8 cellular contexts compared by ENCODE assay signal in genomic region chr16:85253127-85253941, GRCh38.
DNase-seq lines count a peak whose midpoint lies in the region; ATAC-seq and TF ChIP-seq lines count a peak whose summit lies in the region.

No MANE protein-coding gene starts in this region.

- H4K20me1 ChIP-seq in BLaER1: no peaks in the 10 kb centered on the region

- H3K9me3 ChIP-seq in BLaER1: no peaks in the 10 kb centered on the region
- no peaks in the 10 kb centered on the region for H3K9me3 ChIP-seq in Panc1 (ENCODE audit: control insufficient read depth, insufficient read depth, low read depth, low read length)
- H3K9me3 ChIP-seq in prostate gland: no peaks in the 10 kb centered on the region
- no peaks in the 10 kb centered on the region for H3K9me3 ChIP-seq in aorta (ENCODE audit: control insufficient read depth, low read length)

- H3K27ac ChIP-seq in BLaER1 (peak overlapping the region; percentile 48; the same call in 1 of the 2 replicates), Panc1 (ENCODE audit: low read length) (no peak overlapping the region), prostate gland (no peak overlapping the region), aorta (ENCODE audit: low read depth in 1 of 2, low read length in 2 of 2) (no peak overlapping the region)

- ATAC-seq in GM21737 (IDR thresholded peaks at IDR 0.05; ENCODE audit: unreplicated experiment) (peak; percentile 53), Panc1 (peak; percentile 92), aorta (ENCODE audit: low FRiP score) (peak; percentile 73)

- no peak for TF ChIP-seq POLR2A in prostate gland (IDR thresholded peaks at IDR 0.05)

- POLR2A ChIA-PET in Panc1 (lab: Charles Lee): no interaction called here

- H3K36me3 ChIP-seq in BLaER1 (no peaks in the 10 kb centered on the region), Panc1 (ENCODE audit: control insufficient read depth, insufficient read depth, low read length) (no peaks in the 10 kb centered on the region), prostate gland (no peaks in the 10 kb centered on the region), aorta (ENCODE audit: control insufficient read depth in 1 of 2, insufficient read depth in 2 of 2, low read length in 1 of 2) (no peaks in the 10 kb centered on the region)

- H3K4me2 ChIP-seq in BLaER1: peak overlapping the region; percentile 89

- 56% methylated on average over 20 of the region's 20 CpGs for WGBS in prostate gland
- WGBS in aorta, 2 donors: 45 to 64% methylated on average over 16 to 20 of the region's 20 CpGs

- H3K4me1 ChIP-seq in BLaER1 (peaks cover 94% of the 10 kb centered on the region), Panc1 (ENCODE audit: control insufficient read depth, insufficient read depth, low read length) (no peaks in the 10 kb centered on the region), prostate gland (replicated peaks) (no peaks in the 10 kb centered on the region), aorta (ENCODE audit: control insufficient read depth in 1 of 2, insufficient read depth in 2 of 2, low read length in 2 of 2) (no peaks in the 10 kb centered on the region)

- H3K27me3 ChIP-seq in BLaER1 (no peaks in the 10 kb centered on the region), Panc1 (ENCODE audit: control insufficient read depth, insufficient read depth, low read length) (no peaks in the 10 kb centered on the region), prostate gland (replicated peaks; ENCODE audit: insufficient read depth) (no peaks in the 10 kb centered on the region), aorta (ENCODE audit: control insufficient read depth in 1 of 2, insufficient read depth in 2 of 2, low read length in 1 of 2) (no peaks in the 10 kb centered on the region)

- DNase-seq in Panc1 (ENCODE audit: low read depth, low spot score) (no peak), glomerular visceral epithelial cell (ENCODE audit: extremely low spot score) (peak; percentile 14), prostate gland (ENCODE audit: low spot score) (peak; percentile 32), aorta (peak; percentile 67 to 89), mesenteric fat pad (ENCODE audit: low spot score) (no peak)
- DNase-seq in activated effector memory CD4-positive, alpha-beta T cell treated with Interleukin-2 at 50 U/mL for 16 hours: peak; percentile 41

- BruUV-seq in Panc1 (replicated peaks; lab: Mats Ljungman, UMichigan): no TSS peak

- TF ChIP-seq CTCF in Panc1 (IDR thresholded peaks at IDR 0.05) (peak; percentile 94), prostate gland (IDR thresholded peaks at IDR 0.05) (peak; percentile 73 to 84 (median 80))

- H3K9ac ChIP-seq in BLaER1: no peak overlapping the region

- CTCF ChIA-PET in Panc1 (lab: Charles Lee): interaction anchor here (0.5 to 1.2 kb wide), 4 partner anchors 10 to 33 kb away, joined by 3 to 7 read pairs (median 3); no protein-coding TSS in a partner anchor

- no peak overlapping the region for H3K4me3 ChIP-seq in BLaER1
- H3K4me3 ChIP-seq in Panc1 (ENCODE audit: low read depth in 2 of 2, low read length in 2 of 2): no peak overlapping the region
- H3K4me3 ChIP-seq in prostate gland: no peak overlapping the region
- H3K4me3 ChIP-seq in aorta (ENCODE audit: low read length in 2 of 2): no peak overlapping the region

- intact Hi-C loops in Panc1 (cut with micrococcal nuclease; ENCODE audit: unreplicated experiment) (no loop called here), prostate gland (cut with DNase I) (no loop called here), aorta (cut with DNase I) (no loop called here)

- in situ Hi-C loops in Panc1 (cut with HindIII; ENCODE audit: low pct_unique_long_range_greater_than_20kb, low sequenced_read_pairs): no loop called here

Comparison
In these comparisons a context has a peak if more than half of its experiments do, and no peak if none do; other contexts are left out.
1. DNase-seq: peak in activated effector memory CD4-positive, alpha-beta T cell treated with Interleukin-2 at 50 U/mL for 16 hours (single experiment), glomerular visceral epithelial cell (single experiment), prostate gland (single experiment) and aorta (2 of 2); none in Panc1 (single experiment) and mesenteric fat pad (single experiment).
2. Peak in every context shown above with its lines, with median percentiles within 50 percentile points of each other: ATAC-seq.